ENCODE assay signal across 8 cellular contexts in the genomic region with DNA sequence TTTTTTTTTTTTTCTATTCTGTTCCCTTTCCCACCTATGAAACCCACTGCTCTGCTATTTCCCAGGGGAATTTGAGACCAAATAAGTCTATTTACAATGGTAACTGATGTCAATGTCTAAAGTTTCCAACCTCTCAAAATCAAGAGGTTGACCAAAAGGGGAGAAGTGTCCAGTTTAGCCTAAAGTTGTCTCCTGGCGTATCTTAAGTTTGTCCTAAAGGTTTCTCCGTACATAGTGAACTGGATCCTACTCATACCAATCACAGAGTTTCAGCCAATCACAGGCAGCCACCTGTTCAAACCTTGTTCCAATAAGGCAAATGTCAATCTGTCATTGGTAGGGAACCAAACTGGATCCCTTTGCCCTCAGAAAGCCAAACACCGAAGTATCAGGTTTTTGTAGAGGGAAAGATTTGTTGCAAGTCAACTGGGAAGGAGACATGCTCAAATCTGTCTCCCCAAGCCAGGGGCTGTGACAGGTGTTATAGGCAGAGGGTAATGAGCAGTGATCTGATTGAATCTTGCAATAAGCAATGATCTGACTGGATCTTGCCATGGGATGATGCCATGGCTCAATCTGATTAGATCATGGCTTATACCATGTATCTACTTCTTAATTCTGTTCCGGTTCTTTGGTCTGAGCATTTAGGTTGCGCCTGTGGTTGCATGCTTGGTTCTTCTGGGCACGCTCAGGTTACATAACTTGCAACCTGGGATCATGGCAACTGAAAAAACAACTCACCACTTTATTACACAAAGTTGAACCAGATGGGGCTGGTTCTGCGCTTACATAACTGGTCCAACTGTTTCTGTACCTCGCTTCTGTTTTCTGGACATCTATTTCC.
DNase-seq lines count a peak whose midpoint lies in the region; ATAC-seq lines count a peak whose summit lies in the region.

No MANE protein-coding gene starts in this region.

- H3K9me3 ChIP-seq in iPS-20b (ENCODE audit: insufficient read depth, low read depth, low read length): no peaks in the 10 kb centered on the region

- no peaks in the 10 kb centered on the region for H3K27me3 ChIP-seq in iPS-20b (ENCODE audit: insufficient read depth, low read length)

- H3K9ac ChIP-seq in iPS-20b (ENCODE audit: low read depth, low read length): peak overlapping the region; percentile 89; the same call in 1 of the 2 replicates

- ATAC-seq in HG02981 (IDR thresholded peaks at IDR 0.05; ENCODE audit: unreplicated experiment): no peak

- peak; percentile 63 for DNase-seq in stimulated activated CD4-positive, alpha-beta T cell treated with anti-CD3 and anti-CD28 coated beads, Interleukin-1b, Interleukin-23, amount 100 ng/mL, for 48 hours
- DNase-seq in stimulated activated CD4-positive, alpha-beta T cell treated with anti-CD3 and anti-CD28 coated beads, Interleukin-4, amount 100 ng/mL, for 24 hours: no peak
- peak; percentile 38 to 65 for DNase-seq in NCI-H526 (lab: John Stamatoyannopoulos, UW)
- peak; percentile 35 for DNase-seq in amniotic epithelial cell (ENCODE audit: low read depth)
- no peak for DNase-seq in NCI-H1092 treated with DMSO at 0.1 percent for 48 hours (lab: John Stamatoyannopoulos, UW)

- peaks cover 10% of the 10 kb centered on the region; the same call in 1 of the 2 replicates for H3K4me1 ChIP-seq in iPS-20b (ENCODE audit: insufficient read depth, low read length)

- H3K27ac ChIP-seq in iPS-20b (ENCODE audit: low read length): peak overlapping the region; percentile 41
- H3K27ac ChIP-seq in skin epidermis: peak overlapping the region; percentile 17 to 100 (median 98)

- H3K4me3 ChIP-seq in iPS-20b (ENCODE audit: low read length) (peak overlapping the region; percentile 84), skin epidermis (peak overlapping the region; percentile 50 to 93 (median 69))

- H3K36me3 ChIP-seq in iPS-20b (ENCODE audit: insufficient read depth, low read depth, low read length): no peaks in the 10 kb centered on the region

Comparison
In these comparisons a context has a peak if more than half of its experiments do, and no peak if none do; other contexts are left out.
1. DNase-seq: peak in stimulated activated CD4-positive, alpha-beta T cell treated with anti-CD3 and anti-CD28 coated beads, Interleukin-1b, Interleukin-23, amount 100 ng/mL, for 48 hours (single experiment), NCI-H526 (2 of 2) and amniotic epithelial cell (single experiment); none in stimulated activated CD4-positive, alpha-beta T cell treated with anti-CD3 and anti-CD28 coated beads, Interleukin-4, amount 100 ng/mL, for 24 hours (single experiment) and NCI-H1092 treated with DMSO at 0.1 percent for 48 hours (single experiment).